Comparison of ENCODE assay signal across 16 cellular contexts in the genomic region with DNA sequence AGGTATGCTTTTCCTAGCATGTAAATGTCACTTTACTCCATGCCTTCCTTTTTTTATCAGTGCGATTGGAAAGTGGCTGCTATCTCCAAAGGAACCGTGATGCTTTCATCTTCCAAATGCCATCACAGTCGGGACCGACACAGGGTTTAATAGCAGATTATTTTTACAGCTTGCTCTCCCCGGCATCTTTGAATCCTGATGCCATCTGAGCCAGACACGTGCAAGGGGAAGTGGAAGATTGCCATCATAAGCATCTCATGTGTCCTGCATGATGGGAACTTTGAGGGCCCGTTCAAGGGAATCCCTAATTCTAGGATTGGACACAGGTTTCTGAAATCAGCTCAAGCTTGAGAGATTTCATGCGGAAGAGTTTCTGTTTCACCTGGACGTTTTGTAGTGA.
"Had no signal": no experiment of that assay in that cellular context is flagged by ENCODE, and none has a peak within 500 bp of the region (broad histone marks: within the 10 kb centered on the region; RNA-seq: fewer than 3 reads in every experiment).

No MANE protein-coding gene starts in this region.

- H3K27ac ChIP-seq: coronary artery, gastrocnemius medialis, spleen had no signal

- H3K9me3 ChIP-seq: gastrocnemius medialis had no signal

- ATAC-seq: activated CD4-positive, CD25-positive, alpha-beta regulatory T cell treated with anti-CD3 and anti-CD28 coated beads, Interleukin-2, amount 50 U/mL, for 24 hours; activated T-cell treated with anti-CD3 and anti-CD28 coated beads, Interleukin-2, amount 50 U/mL, for 72 hours; gastrocnemius medialis; left lobe of liver had no signal

- H3K36me3 ChIP-seq: gastrocnemius medialis, spleen had no signal

- H3K4me3 ChIP-seq: coronary artery, gastrocnemius medialis, lung, spleen had no signal

- DNase-seq: activated CD4-positive, alpha-beta T cell treated with anti-CD3 and anti-CD28 coated beads, Interleukin-2, amount 50 U/mL, for 1 hour; activated CD8-positive, alpha-beta memory T cell treated with anti-CD3 and anti-CD28 coated beads for 24 hours; activated gamma-delta T cell; activated T-cell treated with anti-CD3 and anti-CD28 coated beads, Interleukin-2, amount 50 U/mL, for 72 hours; central memory CD4-positive, alpha-beta T cell; gastrocnemius medialis; kidney; nephron progenitor cell; retina; spleen; stimulated activated CD4-positive, alpha-beta T cell treated with anti-CD3 and anti-CD28 coated beads, Interleukin-4, amount 100 ng/mL, for 4 hours; T1000 had no signal

- H3K4me1 ChIP-seq: gastrocnemius medialis had no signal
